In genomic region chr11:79047980-79048379, GRCh38 we compare ENCODE assay signal across 9 cellular contexts.
"Had no signal": no experiment of that assay in that cellular context is flagged by ENCODE, and none has a peak within 500 bp of the region (broad histone marks: within the 10 kb centered on the region; RNA-seq: fewer than 3 reads in every experiment).

No MANE protein-coding gene starts in this region.

- H3K27ac ChIP-seq: GM23248, HL-60 had no signal

- H3K4me3 ChIP-seq: GM23248, HAP-1, K562 had no signal

- H3K36me3 ChIP-seq: HAP-1 had no signal

- DNase-seq: GM23248, GOT3, H7, KG1 had no signal

- H3K4me1 ChIP-seq: HAP-1 had no signal

- ATAC-seq: HCT116, HepG2 had no signal

- H3K9me3 ChIP-seq: HAP-1 had no signal
